In genomic region chr1:243287652-243288051, GRCh38 we compare ENCODE assay signal across 8 cellular contexts. TPM values are rescaled to one million over a fixed set of nuclear protein-coding genes. Genes with fewer than 3 reads are reported as not detected.
DNase-seq lines count a peak whose midpoint lies in the region; ATAC-seq and TF ChIP-seq lines count a peak whose summit lies in the region.

No MANE protein-coding gene starts in this region.

- peak overlapping the region; percentile 63 for H3K27ac Mint-ChIP-seq in stimulated activated memory B cell treated with anti-CD40 and anti-IgM and Interleukin-4, amounts not matched to agents 10 μg/mL and 1 μg/mL and 100 μg/mL, for 72 hours
- peak overlapping the region in 2 of 8 donors; percentile 61 to 88 for H3K27ac Mint-ChIP-seq in CD8-positive, alpha-beta memory T cell

- H3K4me1 ChIP-seq in CD8-positive, alpha-beta memory T cell (ENCODE audit: insufficient read depth, low read length) = no peaks in the 10 kb centered on the region

- no peaks in the 10 kb centered on the region for H3K27me3 Mint-ChIP-seq in stimulated activated memory B cell treated with anti-CD40 and anti-IgM and Interleukin-4, amounts not matched to agents 10 μg/mL and 1 μg/mL and 100 μg/mL, for 72 hours
- H3K27me3 Mint-ChIP-seq in CD8-positive, alpha-beta memory T cell = no peaks in the 10 kb centered on the region

- H3K9me3 Mint-ChIP-seq in stimulated activated memory B cell treated with anti-CD40 and anti-IgM and Interleukin-4, amounts not matched to agents 10 μg/mL and 1 μg/mL and 100 μg/mL, for 72 hours = peaks cover 2% of the 10 kb centered on the region
- H3K9me3 Mint-ChIP-seq in CD8-positive, alpha-beta memory T cell = peaks cover 0 to 6% (median 2%) of the 10 kb centered on the region in 5 donors

- POLR2A ChIA-PET in CD8-positive, alpha-beta memory T cell (lab: Charles Lee) = no interaction called here

- H3K4me1 Mint-ChIP-seq in stimulated activated memory B cell treated with anti-CD40 and anti-IgM and Interleukin-4, amounts not matched to agents 10 μg/mL and 1 μg/mL and 100 μg/mL, for 72 hours = peaks cover 35% of the 10 kb centered on the region
- peaks cover 11 to 20% (median 12%) of the 10 kb centered on the region in 3 donors for H3K4me1 Mint-ChIP-seq in CD8-positive, alpha-beta memory T cell

- CTCF ChIA-PET in CD8-positive, alpha-beta memory T cell (lab: Charles Lee) = no interaction called here

- no peak overlapping the region for H3K4me3 ChIP-seq in AG09309 (ENCODE audit: control insufficient read depth, low read depth, low read length)
- H3K4me3 ChIP-seq in fibroblast of the aortic adventitia (ENCODE audit: low read depth, low read length) = no peak overlapping the region
- no peak overlapping the region for H3K4me3 ChIP-seq in CD8-positive, alpha-beta memory T cell (ENCODE audit: low read length)

- no peaks in the 10 kb centered on the region for H3K27me3 ChIP-seq in CD8-positive, alpha-beta memory T cell (ENCODE audit: insufficient read depth, low read length, poor library complexity, severe bottlenecking)

- H3K36me3 ChIP-seq in CD8-positive, alpha-beta memory T cell (ENCODE audit: insufficient read depth, low read length) = no peaks in the 10 kb centered on the region

- H3K4me3 Mint-ChIP-seq in stimulated activated memory B cell treated with anti-CD40 and anti-IgM and Interleukin-4, amounts not matched to agents 10 μg/mL and 1 μg/mL and 100 μg/mL, for 72 hours = no peak overlapping the region
- no peak overlapping the region for H3K4me3 Mint-ChIP-seq in CD8-positive, alpha-beta memory T cell

- no peaks in the 10 kb centered on the region for H3K9me3 ChIP-seq in CD8-positive, alpha-beta memory T cell (ENCODE audit: low read length)

- TF ChIP-seq CTCF in AG09309 (IDR thresholded peaks at IDR 0.05; ENCODE audit: control insufficient read depth, insufficient read depth, low read depth, low read length, missing control alignments) = no peak
- TF ChIP-seq CTCF in fibroblast of the aortic adventitia (IDR thresholded peaks at IDR 0.05; ENCODE audit: insufficient read depth, low read length) = no peak

- peaks cover 53% of the 10 kb centered on the region for H3K36me3 Mint-ChIP-seq in stimulated activated memory B cell treated with anti-CD40 and anti-IgM and Interleukin-4, amounts not matched to agents 10 μg/mL and 1 μg/mL and 100 μg/mL, for 72 hours
- H3K36me3 Mint-ChIP-seq in CD8-positive, alpha-beta memory T cell = peaks cover 43 to 79% (median 48%) of the 10 kb centered on the region in 3 donors

- no peak overlapping the region for H3K27ac ChIP-seq in CD8-positive, alpha-beta memory T cell (ENCODE audit: low read depth, low read length)

- DNase-seq in AG09309 (ENCODE audit: low read depth) (peak; percentile 55), fibroblast of the aortic adventitia (ENCODE audit: low read depth) (peak; percentile 85), NCI-H1436 treated with DMSO at 0.1 percent for 48 hours (lab: John Stamatoyannopoulos, UW) (no peak)
- DNase-seq in CD8-positive, alpha-beta memory T cell = no peak

- peak; percentile 98 for ATAC-seq in GM18909 (IDR thresholded peaks at IDR 0.05; ENCODE audit: poor library complexity, unreplicated experiment)
- peak; percentile 92 for ATAC-seq in HG03095 (IDR thresholded peaks at IDR 0.05; ENCODE audit: unreplicated experiment)
- peak; percentile 59 for ATAC-seq in SK-N-SH treated with all-trans-retinoic acid at 6 μM for 48 hours
- ATAC-seq in stimulated activated memory B cell treated with anti-CD40 and anti-IgM and Interleukin-4, amounts not matched to agents 10 μg/mL and 1 μg/mL and 100 μg/mL, for 72 hours = peak; percentile 96

TF ChIP-seq in SK-N-SH treated with all-trans-retinoic acid at 6 μM for 48 hours, 23 proteins besides CTCF, POLR2A, EP300 and RAD21:
- TF ChIP-seq CSDC2 (CRISPR knock-in tag; IDR thresholded peaks at IDR 0.05) (no peak), ZFP30 (CRISPR knock-in tag; IDR thresholded peaks at IDR 0.05) (no peak), POU6F1 (CRISPR knock-in tag; IDR thresholded peaks at IDR 0.05; ENCODE audit: borderline replicate concordance, low read depth) (no peak), TSHZ2 (CRISPR knock-in tag; IDR thresholded peaks at IDR 0.05) (no peak), ZNF565 (CRISPR knock-in tag; conservative IDR thresholded peaks at IDR 0.05; ENCODE audit: low read depth) (no peak), ZC3H10 (CRISPR knock-in tag; IDR thresholded peaks at IDR 0.05) (peak; percentile 77), BACH2 (CRISPR knock-in tag; IDR thresholded peaks at IDR 0.05; ENCODE audit: borderline replicate concordance) (no peak), OSR1 (CRISPR knock-in tag; IDR thresholded peaks at IDR 0.05) (no peak), TOX (CRISPR knock-in tag; IDR thresholded peaks at IDR 0.05; ENCODE audit: borderline replicate concordance) (peak; percentile 80; the same call in 1 of the 2 replicates), SNAI2 (CRISPR knock-in tag; IDR thresholded peaks at IDR 0.05) (no peak), GLIS3 (CRISPR knock-in tag; IDR thresholded peaks at IDR 0.05) (no peak)

RNA-seq across cellular contexts. Expression of gene SDCCAG8, which starts 31.8 kb away (rescaled TPM):
- total RNA-seq in fibroblast of the aortic adventitia (ENCODE audit: low replicate concordance) = 69.2 and 95.1 TPM in 2 replicates
- 10 to 100 TPM; 17.8 to 18.3 TPM for total RNA-seq in CD8-positive, alpha-beta memory T cell
- 22.3 TPM for polyA plus RNA-seq in CD8-positive, alpha-beta memory T cell

RNA-seq across cellular contexts. Expression of gene CEP170, which starts 32.6 kb away (rescaled TPM):
- 120 and 207 TPM in 2 replicates for total RNA-seq in fibroblast of the aortic adventitia (ENCODE audit: low replicate concordance)
- 10 to 100 TPM; 29.9 to 36.5 TPM for total RNA-seq in CD8-positive, alpha-beta memory T cell
- polyA plus RNA-seq in CD8-positive, alpha-beta memory T cell = 7.4 TPM

Comparison
In these comparisons a context has a peak if more than half of its experiments do, and no peak if none do; other contexts are left out.
1. DNase-seq: peak in AG09309 (single experiment) and fibroblast of the aortic adventitia (single experiment); none in NCI-H1436 treated with DMSO at 0.1 percent for 48 hours (single experiment) and CD8-positive, alpha-beta memory T cell (0 of 5).
2. Peak in every context shown above with its lines, with median percentiles within 50 percentile points of each other: ATAC-seq.